ENCODE assay signal across 8 cellular contexts in genomic region chr2:106542730-106543359, GRCh38. TPM values are rescaled to one million over a fixed set of nuclear protein-coding genes. Genes with fewer than 3 reads are reported as not detected.
A peak's percentile ranks its signal among the peaks of the same experiment; 100 is the strongest.
DNase-seq lines count a peak whose midpoint lies in the region; ATAC-seq and TF ChIP-seq lines count a peak whose summit lies in the region.

No MANE protein-coding gene starts in this region.

- H3F3A ChIP-seq in OCI-LY1 (ENCODE audit: insufficient read depth, low read length): no peaks in the 10 kb centered on the region

- H3K9me3 ChIP-seq in OCI-LY1 (ENCODE audit: low read length): no peaks in the 10 kb centered on the region
- no peaks in the 10 kb centered on the region for H3K9me3 ChIP-seq in esophagus squamous epithelium

- DNase-seq in Caki2 (ENCODE audit: low read depth) (peak; percentile 63), HT-29 (ENCODE audit: low spot score) (peak; percentile 76), activated T-cell treated with anti-CD3 and anti-CD28 coated beads for 4 hours (peak; percentile 74), esophagus squamous epithelium (lab: John Stamatoyannopoulos, UW) (no peak)

- H3K4me3 ChIP-seq in OCI-LY1 (ENCODE audit: low read depth, low read length, poor library complexity, severe bottlenecking): no peak overlapping the region
- H3K4me3 ChIP-seq in esophagus squamous epithelium: peak overlapping the region in 3 of 4 donors; percentile 16 to 47 (median 18)

- no peak overlapping the region for H2AFZ ChIP-seq in OCI-LY1 (ENCODE audit: low read length)

- peak overlapping the region; percentile 5 to 81 (median 72) for H3K27ac Mint-ChIP-seq in nephron
- no peak overlapping the region for H3K27ac Mint-ChIP-seq in stimulated activated naive CD8-positive, alpha-beta T cell treated with anti-CD3 and anti-CD28 coated beads, Interleukin-15, Interleukin-2, amounts not matched to agents 100 ng/mL and 50 ng/mL, for 24 hours

- WGBS in esophagus squamous epithelium, 2 donors: 4 to 10% methylated on average over 22 to 24 of the region's 24 CpGs

- H4K20me1 ChIP-seq in OCI-LY1 (ENCODE audit: insufficient read depth, low read length): no peaks in the 10 kb centered on the region

- H3K9ac ChIP-seq in OCI-LY1 (ENCODE audit: low read length): no peak overlapping the region

- peak; percentile 92 for ATAC-seq in GM21360 (IDR thresholded peaks at IDR 0.05; ENCODE audit: unreplicated experiment)

- H3K9me3 Mint-ChIP-seq in nephron: no peaks in the 10 kb centered on the region
- H3K9me3 Mint-ChIP-seq in stimulated activated naive CD8-positive, alpha-beta T cell treated with anti-CD3 and anti-CD28 coated beads, Interleukin-15, Interleukin-2, amounts not matched to agents 100 ng/mL and 50 ng/mL, for 24 hours: no peaks in the 10 kb centered on the region

- no peaks in the 10 kb centered on the region for H3K36me3 ChIP-seq in OCI-LY1 (ENCODE audit: insufficient read depth, low read length)
- no peaks in the 10 kb centered on the region for H3K36me3 ChIP-seq in esophagus squamous epithelium

- peaks cover 22% of the 10 kb centered on the region for H3K4me1 Mint-ChIP-seq in nephron
- H3K4me1 Mint-ChIP-seq in stimulated activated naive CD8-positive, alpha-beta T cell treated with anti-CD3 and anti-CD28 coated beads, Interleukin-15, Interleukin-2, amounts not matched to agents 100 ng/mL and 50 ng/mL, for 24 hours (ENCODE audit: low read depth): peaks cover 3% of the 10 kb centered on the region

- no peak overlapping the region for H3K4me2 ChIP-seq in OCI-LY1 (ENCODE audit: low read length)

- H3K79me2 ChIP-seq in OCI-LY1 (ENCODE audit: insufficient read depth, low read length): no peaks in the 10 kb centered on the region

- H3K27me3 Mint-ChIP-seq in nephron (ENCODE audit: low read depth): peaks cover 16% of the 10 kb centered on the region
- H3K27me3 Mint-ChIP-seq in stimulated activated naive CD8-positive, alpha-beta T cell treated with anti-CD3 and anti-CD28 coated beads, Interleukin-15, Interleukin-2, amounts not matched to agents 100 ng/mL and 50 ng/mL, for 24 hours: peaks cover 26% of the 10 kb centered on the region

- H3K9me2 ChIP-seq in OCI-LY1 (ENCODE audit: low read depth, low read length): no peaks in the 10 kb centered on the region

- no peak for TF ChIP-seq POLR2A in esophagus squamous epithelium (IDR thresholded peaks at IDR 0.05)

- H3K27ac ChIP-seq in OCI-LY1 (ENCODE audit: low read depth, low read length, poor library complexity, severe bottlenecking): no peak overlapping the region
- no peak overlapping the region for H3K27ac ChIP-seq in esophagus squamous epithelium

- intact Hi-C loops in esophagus squamous epithelium (cut with DNase I): loop anchor here (10.0 kb wide), 1 partner anchor 438 kb away; no protein-coding TSS in a partner anchor

- in situ Hi-C loops in Caki2 (cut with HindIII; ENCODE audit: low pct_unique_long_range_greater_than_20kb, low sequenced_read_pairs): no loop called here

- H3K27me3 ChIP-seq in OCI-LY1 (ENCODE audit: insufficient read depth, low read length): no peaks in the 10 kb centered on the region
- H3K27me3 ChIP-seq in esophagus squamous epithelium: peaks cover 0 to 19% (median 0%) of the 10 kb centered on the region in 4 donors

- H3K4me3 Mint-ChIP-seq in nephron: peak overlapping the region; percentile 78 to 81 (median 80)
- peak overlapping the region; percentile 68 for H3K4me3 Mint-ChIP-seq in stimulated activated naive CD8-positive, alpha-beta T cell treated with anti-CD3 and anti-CD28 coated beads, Interleukin-15, Interleukin-2, amounts not matched to agents 100 ng/mL and 50 ng/mL, for 24 hours

- H3K4me1 ChIP-seq in OCI-LY1 (ENCODE audit: insufficient read depth, low read length, severe bottlenecking) (peaks cover 11% of the 10 kb centered on the region), esophagus squamous epithelium (peaks cover 0 to 6% (median 3%) of the 10 kb centered on the region in 3 donors)

- H3K36me3 Mint-ChIP-seq in nephron (ENCODE audit: low read depth): no peaks in the 10 kb centered on the region
- no peaks in the 10 kb centered on the region for H3K36me3 Mint-ChIP-seq in stimulated activated naive CD8-positive, alpha-beta T cell treated with anti-CD3 and anti-CD28 coated beads, Interleukin-15, Interleukin-2, amounts not matched to agents 100 ng/mL and 50 ng/mL, for 24 hours (ENCODE audit: low read depth)

- TF ChIP-seq CTCF in OCI-LY1 (IDR thresholded peaks at IDR 0.05; ENCODE audit: low read length) (peak; percentile 73), esophagus squamous epithelium (IDR thresholded peaks at IDR 0.05) (peak; percentile 71 to 94 (median 88)), nephron (IDR thresholded peaks at IDR 0.05; ENCODE audit: unreplicated experiment in 3 of 3) (peak; percentile 92 to 98 (median 94))

RNA-seq across cellular contexts. Expression of gene CD8B2, which starts 55.7 kb away (rescaled TPM):
- not detected in 2 replicates for total RNA-seq in Caki2 (2014; rRNA removed; shearing (Covaris generic); ENCODE audit: low replicate concordance)
- not detected in 2 replicates for total RNA-seq in HT-29 (2014; rRNA removed; shearing (Covaris generic))
- total RNA-seq in esophagus squamous epithelium: under 1 TPM in 2 of 4 donors, not detected in 2; 0.19 to 0.23 TPM
